1 cellular context compared by ENCODE assay signal in the genomic region with DNA sequence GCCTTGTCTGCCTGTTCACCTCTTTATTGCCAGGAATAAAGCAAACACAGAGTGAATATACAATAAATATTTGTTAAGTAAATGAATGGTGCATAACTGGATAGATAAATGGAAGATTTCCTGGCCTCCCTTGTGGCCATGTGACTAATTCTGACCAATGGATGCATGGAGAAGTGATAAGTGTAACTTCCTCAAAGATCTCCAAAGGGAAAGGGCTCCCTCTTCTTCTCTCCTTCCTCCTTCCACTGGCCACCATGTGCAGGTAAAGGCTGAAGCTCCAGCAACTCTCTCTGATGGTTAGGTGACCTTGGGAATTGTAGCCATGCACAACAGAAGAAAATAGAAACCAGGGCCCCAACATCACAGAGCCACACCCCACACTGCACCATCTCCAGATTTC.
TF ChIP-seq lines count a peak whose summit lies in the region.

No MANE protein-coding gene starts in this region.

TF ChIP-seq in H1, 55 proteins besides CTCF, POLR2A, EP300 and RAD21 (continued from another document):
- TF ChIP-seq TEAD4 (IDR thresholded peaks at IDR 0.05; ENCODE audit: low read depth, low read length) (no peak), KDM5A (IDR thresholded peaks at IDR 0.05; ENCODE audit: low read length) (no peak), YY1 (IDR thresholded peaks at IDR 0.05; ENCODE audit: low read depth, low read length) (no peak), RBBP5 (IDR thresholded peaks at IDR 0.05; ENCODE audit: borderline replicate concordance, low read depth, low read length) (no peak), POLR2AphosphoS5 (IDR thresholded peaks at IDR 0.05; ENCODE audit: low read depth, low read length) (no peak)
- TF ChIP-seq, protein P1, sequence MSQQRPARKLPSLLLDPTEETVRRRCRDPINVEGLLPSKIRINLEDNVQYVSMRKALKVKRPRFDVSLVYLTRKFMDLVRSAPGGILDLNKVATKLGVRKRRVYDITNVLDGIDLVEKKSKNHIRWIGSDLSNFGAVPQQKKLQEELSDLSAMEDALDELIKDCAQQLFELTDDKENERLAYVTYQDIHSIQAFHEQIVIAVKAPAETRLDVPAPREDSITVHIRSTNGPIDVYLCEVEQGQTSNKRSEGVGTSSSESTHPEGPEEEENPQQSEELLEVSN (IDR thresholded peaks at IDR 0.05): no peak
- TF ChIP-seq, protein P2, sequence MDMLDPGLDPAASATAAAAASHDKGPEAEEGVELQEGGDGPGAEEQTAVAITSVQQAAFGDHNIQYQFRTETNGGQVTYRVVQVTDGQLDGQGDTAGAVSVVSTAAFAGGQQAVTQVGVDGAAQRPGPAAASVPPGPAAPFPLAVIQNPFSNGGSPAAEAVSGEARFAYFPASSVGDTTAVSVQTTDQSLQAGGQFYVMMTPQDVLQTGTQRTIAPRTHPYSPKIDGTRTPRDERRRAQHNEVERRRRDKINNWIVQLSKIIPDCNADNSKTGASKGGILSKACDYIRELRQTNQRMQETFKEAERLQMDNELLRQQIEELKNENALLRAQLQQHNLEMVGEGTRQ (IDR thresholded peaks at IDR 0.05; ENCODE audit: low read length): no peak
TF ChIP-seq in H1: peak in this region for 0.
